ENCODE assay signal across 20 cellular contexts in genomic region chrX:153511784-153512500, GRCh38. TPM values are rescaled to one million over a fixed set of nuclear protein-coding genes. Genes with fewer than 3 reads are reported as not detected.
DNase-seq lines count a peak whose midpoint lies in the region; ATAC-seq, FAIRE-seq and TF ChIP-seq lines count a peak whose summit lies in the region.
"Had no signal": no experiment of that assay in that cellular context is flagged by ENCODE, and none has a peak within 500 bp of the region (broad histone marks: within the 10 kb centered on the region; RNA-seq: fewer than 3 reads in every experiment).

No MANE protein-coding gene starts in this region.

- H4K20me1 ChIP-seq in BLaER1, result peaks cover 6% of the 10 kb centered on the region; the same call in 1 of the 2 replicates
- peaks cover 0 to 8% of the 10 kb centered on the region in 2 experiments for H4K20me1 ChIP-seq in H1 (replicated peaks in 1 of 2; ENCODE audit: control insufficient read depth in 1 of 2, insufficient read depth in 2 of 2, low read length in 2 of 2)

- H3K23ac ChIP-seq in H1 (ENCODE audit: insufficient read length), result no peak overlapping the region

- peak overlapping the region; percentile 19; the same call in 1 of the 2 replicates for H3K18ac ChIP-seq in H1 (ENCODE audit: extremely low read depth, low read length)

- no peak overlapping the region for H2AFZ ChIP-seq in H1 (ENCODE audit: low read length)

- peak; percentile 52 for DNase-seq in DMS79 treated with DMSO at 0.1 percent for 48 hours (lab: John Stamatoyannopoulos, UW)
- peak; percentile 15 to 76 for DNase-seq in NCI-H446 (lab: John Stamatoyannopoulos, UW)
- DNase-seq in H1 (ENCODE audit: low read depth in 1 of 2, low spot score in 2 of 2), result no peak
- DNase-seq in NCI-H2107 (lab: John Stamatoyannopoulos, UW), result no peak
- DNase-seq in activated T-helper 2 cell treated with anti-CD3 and anti-CD28 coated beads, Interferon-gamma antibody, Interleukin-2, Interleukin-4, amounts not matched to agents 10 μg/mL and 5 μg/mL and 100 μg/mL, durations not matched to agents 14 hours and 24 hours and 36 hours (ENCODE audit: low spot score), result no peak
- DNase-seq: AML-193; CD4-positive, alpha-beta memory T cell; Kasumi-1; NCI-H1436 treated with DMSO at 0.1 percent for 48 hours; NCI-H2171; NCI-H774; Right ventricle myocardium superior; SK-N-SH had no signal

- H3K27me3 ChIP-seq in BLaER1, result peaks cover 23% of the 10 kb centered on the region
- peaks cover 0 to 8% (median 5%) of the 10 kb centered on the region in 4 experiments; a peak in 5 of 7 replicates for H3K27me3 ChIP-seq in H1 (replicated peaks in 1 of 4; ENCODE audit: control insufficient read depth in 3 of 4, extremely low read depth in 1 of 4, insufficient read depth in 3 of 4, low read length in 3 of 4)

- no peak for FAIRE-seq in H1 (lab: Jason Lieb, UNC)

- H3K9me3 ChIP-seq in BLaER1 (no peaks in the 10 kb centered on the region), H1 (ENCODE audit: insufficient read depth in 2 of 2, low read depth in 1 of 2, low read length in 1 of 2) (no peaks in the 10 kb centered on the region)
- H3K9me3 ChIP-seq: SK-N-SH had no signal

- 0 out of 2 replicates have a peak overlapping the region, but pooled peaks have one; percentile 48 for H2BK20ac ChIP-seq in H1 (ENCODE audit: low read length)

- no peaks in the 10 kb centered on the region for H3K36me3 Mint-ChIP-seq in activated T-helper 2 cell treated with anti-CD3 and anti-CD28 coated beads, Interferon-gamma antibody, Interleukin-2, Interleukin-4, amounts not matched to agents 10 μg/mL and 5 μg/mL and 100 μg/mL, durations not matched to agents 14 hours and 24 hours and 36 hours (ENCODE audit: low read depth)
- H3K36me3 Mint-ChIP-seq: CD4-positive, alpha-beta memory T cell had no signal

- CTCF ChIA-PET in H1 (lab: Charles Lee; ENCODE audit: partially characterized antibody), result interaction anchor here (0.6 to 8.5 kb wide), 3 partner anchors 28 to 57 kb away, joined by 3 to 84 read pairs (median 4); partner anchors contain the start of gene HAUS7

- H3K23me2 ChIP-seq in H1 (ENCODE audit: low read depth, low read length), result peaks cover 7% of the 10 kb centered on the region; the same call in 1 of the 2 replicates

- 0 out of 2 replicates have a peak overlapping the region, but pooled peaks have one; percentile 81 for H2BK15ac ChIP-seq in H1 (ENCODE audit: low read length)

- WGBS in H1 (ENCODE audit: extremely low coverage in 1 of 2, insufficient coverage in 1 of 2, insufficient read length in 1 of 2, insufficient replicate concordance in 2 of 2, low coverage in 1 of 2, low lambda C conversion rate in 2 of 2, missing lambda C conversion rate in 1 of 2), 2 experiments, result 86% methylated on average over 3 of the region's 17 CpGs; no CpG with 5 or more reads in 1 of the 2 experiments

- no peak for TF ChIP-seq POLR2A in H1 (IDR thresholded peaks at IDR 0.05; ENCODE audit: control extremely low read depth in 1 of 2, low read depth in 2 of 2, low read length in 2 of 2)

- no peak overlapping the region; the same call in 1 of the 2 replicates for H3K9ac ChIP-seq in BLaER1
- H3K9ac ChIP-seq in H1 (replicated peaks in 1 of 4; ENCODE audit: extremely low read depth in 1 of 4, low read depth in 3 of 4, low read length in 3 of 4), result no peak overlapping the region
- H3K9ac ChIP-seq: SK-N-SH had no signal

- no peaks in the 10 kb centered on the region for H3K9me3 Mint-ChIP-seq in activated T-helper 2 cell treated with anti-CD3 and anti-CD28 coated beads, Interferon-gamma antibody, Interleukin-2, Interleukin-4, amounts not matched to agents 10 μg/mL and 5 μg/mL and 100 μg/mL, durations not matched to agents 14 hours and 24 hours and 36 hours
- H3K9me3 Mint-ChIP-seq: CD4-positive, alpha-beta memory T cell had no signal

- no peak for TF ChIP-seq CTCF in H1 (IDR thresholded peaks at IDR 0.05; ENCODE audit: control extremely low read depth in 1 of 3, insufficient read depth in 1 of 3, low read depth in 1 of 3, low read length in 3 of 3)

- H3K79me2 ChIP-seq in H1 (ENCODE audit: control insufficient read depth in 1 of 2, insufficient read depth in 2 of 2, low read length in 2 of 2), result no peaks in the 10 kb centered on the region

- no peaks in the 10 kb centered on the region for H3K36me3 ChIP-seq in BLaER1
- H3K36me3 ChIP-seq in H1 (ENCODE audit: control insufficient read depth in 2 of 4, insufficient read depth in 4 of 4, low read length in 3 of 4), result no peaks in the 10 kb centered on the region

- peak overlapping the region; percentile 88; the same call in 1 of the 2 replicates for H2BK5ac ChIP-seq in H1 (ENCODE audit: low read depth, low read length)

- H3K56ac ChIP-seq in H1 (replicated peaks; ENCODE audit: insufficient read length, low read depth, low read length), result peak overlapping the region; percentile 52

- H4K5ac ChIP-seq in H1 (ENCODE audit: insufficient read length, low read depth, low read length), result no peak overlapping the region

- no peak overlapping the region for H3K4me3 Mint-ChIP-seq in activated T-helper 2 cell treated with anti-CD3 and anti-CD28 coated beads, Interferon-gamma antibody, Interleukin-2, Interleukin-4, amounts not matched to agents 10 μg/mL and 5 μg/mL and 100 μg/mL, durations not matched to agents 14 hours and 24 hours and 36 hours (ENCODE audit: low read depth)
- H3K4me3 Mint-ChIP-seq: CD4-positive, alpha-beta memory T cell had no signal

- H3K14ac ChIP-seq in H1 (ENCODE audit: insufficient read length), result no peak overlapping the region

- no peaks in the 10 kb centered on the region for H3K79me1 ChIP-seq in H1 (ENCODE audit: low read depth, low read length)

- no peak for TF ChIP-seq EP300 in H1 (IDR thresholded peaks at IDR 0.05; ENCODE audit: borderline replicate concordance in 1 of 2, low read depth in 2 of 2, low read length in 2 of 2)

- no peak for TF ChIP-seq RAD21 in H1 (IDR thresholded peaks at IDR 0.05 in 1 of 2, conservative IDR thresholded peaks at IDR 0.05 in 1 of 2; ENCODE audit: low read depth in 2 of 2, low read length in 2 of 2)

- ATAC-seq in GM21381 (IDR thresholded peaks at IDR 0.05; ENCODE audit: unreplicated experiment), result no peak
- ATAC-seq in activated CD4-positive, CD25-positive, alpha-beta regulatory T cell treated with anti-CD3 and anti-CD28 coated beads, Interleukin-2, amount 50 U/mL, for 24 hours, result no peak
- ATAC-seq: Panc1 had no signal

- H3K4ac ChIP-seq in H1 (replicated peaks; ENCODE audit: insufficient read length, low read depth, low read length), result peak overlapping the region; percentile 74

- peaks cover 7% of the 10 kb centered on the region for H3K27me3 Mint-ChIP-seq in activated T-helper 2 cell treated with anti-CD3 and anti-CD28 coated beads, Interferon-gamma antibody, Interleukin-2, Interleukin-4, amounts not matched to agents 10 μg/mL and 5 μg/mL and 100 μg/mL, durations not matched to agents 14 hours and 24 hours and 36 hours (ENCODE audit: low read depth)

- intact Hi-C loops in activated T-helper 2 cell treated with anti-CD3 and anti-CD28 coated beads, Interferon-gamma antibody, Interleukin-2, Interleukin-4, amounts not matched to agents 10 μg/mL and 5 μg/mL and 100 μg/mL, durations not matched to agents 14 hours and 24 hours and 36 hours (cut with micrococcal nuclease), result no loop called here

- H2BK120ac ChIP-seq in H1 (replicated peaks; ENCODE audit: low read depth, low read length), result no peak overlapping the region

- H4K91ac ChIP-seq in H1 (replicated peaks; ENCODE audit: insufficient read length, low read length), result peak overlapping the region; percentile 85

- H3K4me3 ChIP-seq in BLaER1 (no peak overlapping the region), H1 (ENCODE audit: extremely low read depth in 1 of 4, insufficient read depth in 2 of 4, low read depth in 3 of 4, low read length in 4 of 4) (no peak overlapping the region)

- H3K4me1 ChIP-seq in BLaER1, result peaks cover 71% of the 10 kb centered on the region
- peaks cover 0 to 1% (median 0%) of the 10 kb centered on the region in 4 experiments; a peak in 2 of 7 replicates for H3K4me1 ChIP-seq in H1 (replicated peaks in 1 of 4; ENCODE audit: control insufficient read depth in 3 of 4, insufficient read depth in 4 of 4, low read length in 3 of 4)

- no peak overlapping the region for H3K27ac Mint-ChIP-seq in activated T-helper 2 cell treated with anti-CD3 and anti-CD28 coated beads, Interferon-gamma antibody, Interleukin-2, Interleukin-4, amounts not matched to agents 10 μg/mL and 5 μg/mL and 100 μg/mL, durations not matched to agents 14 hours and 24 hours and 36 hours
- H3K27ac Mint-ChIP-seq: CD4-positive, alpha-beta memory T cell had no signal

- H4K8ac ChIP-seq in H1 (ENCODE audit: extremely low read depth, insufficient read depth, low read length), result no peak overlapping the region

- H3K4me1 Mint-ChIP-seq in activated T-helper 2 cell treated with anti-CD3 and anti-CD28 coated beads, Interferon-gamma antibody, Interleukin-2, Interleukin-4, amounts not matched to agents 10 μg/mL and 5 μg/mL and 100 μg/mL, durations not matched to agents 14 hours and 24 hours and 36 hours (ENCODE audit: low read depth), result no peaks in the 10 kb centered on the region

- POLR2A ChIA-PET in H1 (lab: Charles Lee; ENCODE audit: partially characterized antibody), result no interaction called here

- H2BK12ac ChIP-seq in H1 (ENCODE audit: low read depth, low read length), result peak overlapping the region; percentile 68; the same call in 1 of the 2 replicates

- H3K27ac ChIP-seq in BLaER1 (no peak overlapping the region), H1 (ENCODE audit: low read depth, low read length) (no peak overlapping the region; the same call in 1 of the 2 replicates)

- H3K4me2 ChIP-seq in BLaER1 (0 out of 2 replicates have a peak overlapping the region, but pooled peaks have one; percentile 1), H1 (ENCODE audit: insufficient read depth in 1 of 2, low read depth in 2 of 2, low read length in 2 of 2) (no peak overlapping the region)
- H3K4me2 ChIP-seq: SK-N-SH had no signal

- peak overlapping the region; percentile 87; the same call in 1 of the 2 replicates for H2AK5ac ChIP-seq in H1 (ENCODE audit: low read depth, low read length)

RNA-seq across cellular contexts. Expression of gene ATP2B3, which starts 5.5 kb away (rescaled TPM):
- total RNA-seq in H1 (2021; fragmentation: NEBNext Ultra II Directional; extraction: Animal tissue kit (Norgen Biotek cat#: 25700)), result 0.15 and 0.19 TPM in 2 replicates
- 0.14 and 0.24 TPM in 2 replicates for polyA plus RNA-seq in H1 (2011; rRNA removed)
- 0.12 TPM for polyA plus RNA-seq in H1 (2011; cell fraction: cytosol; rRNA removed)
- polyA plus RNA-seq in H1 (2011; cell fraction: nucleus; rRNA removed), result 0.83 TPM
- polyA plus RNA-seq in H1 (2012, experiment 1 of 2), result 0.28 to 0.56 TPM (median 0.32 TPM) in 4 replicates
- polyA plus RNA-seq in H1 (2012, experiment 2 of 2), result 0.14 TPM
- 0.26 TPM for polyA plus RNA-seq in H1 (2013, experiment 1 of 2)
- 0.26 TPM for polyA plus RNA-seq in H1 (2013, experiment 2 of 2)
- 0.24 and 0.25 TPM in 2 replicates for polyA minus RNA-seq in H1 (2011; rRNA and poly(A)+ RNA removed)
- polyA minus RNA-seq in H1 (2011; cell fraction: cytosol; rRNA and poly(A)+ RNA removed), result not detected
- 0.10 TPM for polyA minus RNA-seq in H1 (2011; cell fraction: nucleus; rRNA and poly(A)+ RNA removed)
- total RNA-seq in activated T-helper 2 cell treated with anti-CD3 and anti-CD28 coated beads, Interferon-gamma antibody, Interleukin-2, Interleukin-4, amounts not matched to agents 10 μg/mL and 5 μg/mL and 100 μg/mL, durations not matched to agents 14 hours and 24 hours and 36 hours, result not detected in 2 replicates
- total RNA-seq: CD4-positive, alpha-beta memory T cell; Daoy; H4; Right ventricle myocardium superior had no signal

RNA-seq across cellular contexts. Expression of gene BGN, which starts 17.2 kb away (rescaled TPM):
- total RNA-seq in H1 (2021; fragmentation: NEBNext Ultra II Directional; extraction: Animal tissue kit (Norgen Biotek cat#: 25700)), result 2.1 and 2.4 TPM in 2 replicates
- 1.8 and 2.7 TPM in 2 replicates for polyA plus RNA-seq in H1 (2011; rRNA removed)
- 0.84 TPM for polyA plus RNA-seq in H1 (2011; cell fraction: cytosol; rRNA removed)
- 1.7 TPM for polyA plus RNA-seq in H1 (2011; cell fraction: nucleus; rRNA removed)
- 2.0 to 4.0 TPM (median 2.9 TPM) in 4 replicates for polyA plus RNA-seq in H1 (2012, experiment 1 of 2)
- 3.3 TPM for polyA plus RNA-seq in H1 (2012, experiment 2 of 2)
- 9.6 TPM for polyA plus RNA-seq in H1 (2013, experiment 1 of 2)
- 9.3 TPM for polyA plus RNA-seq in H1 (2013, experiment 2 of 2)
- 0.95 and 1.4 TPM in 2 replicates for polyA minus RNA-seq in H1 (2011; rRNA and poly(A)+ RNA removed)
- 2.4 TPM for polyA minus RNA-seq in H1 (2011; cell fraction: cytosol; rRNA and poly(A)+ RNA removed)
- polyA minus RNA-seq in H1 (2011; cell fraction: nucleus; rRNA and poly(A)+ RNA removed), result 1.6 TPM
- not detected in 2 replicates for total RNA-seq in activated T-helper 2 cell treated with anti-CD3 and anti-CD28 coated beads, Interferon-gamma antibody, Interleukin-2, Interleukin-4, amounts not matched to agents 10 μg/mL and 5 μg/mL and 100 μg/mL, durations not matched to agents 14 hours and 24 hours and 36 hours
- total RNA-seq: CD4-positive, alpha-beta memory T cell; H4; T-helper 1 cell treated with Interleukin-12 subunit alpha and Interleukin-12 subunit beta and Interleukin-4 antibody, amounts not matched to agents 30 ng/mL and 1 ng/mL, for 36 hours had no signal
- polyA plus RNA-seq: CD4-positive, alpha-beta memory T cell had no signal

RNA-seq across cellular contexts. Expression of gene HAUS7, which starts 41.6 kb away (rescaled TPM):
- 53.4 and 54.0 TPM in 2 replicates for total RNA-seq in H1 (2021; fragmentation: NEBNext Ultra II Directional; extraction: Animal tissue kit (Norgen Biotek cat#: 25700))
- 45.4 and 56.9 TPM in 2 replicates for polyA plus RNA-seq in H1 (2011; rRNA removed)
- 55.1 TPM for polyA plus RNA-seq in H1 (2011; cell fraction: cytosol; rRNA removed)
- 89.9 TPM for polyA plus RNA-seq in H1 (2011; cell fraction: nucleus; rRNA removed)
- polyA plus RNA-seq in H1 (2012, experiment 1 of 2), result 22.9 to 64.8 TPM (median 56.1 TPM) in 4 replicates
- 50.9 TPM for polyA plus RNA-seq in H1 (2012, experiment 2 of 2)
- 30.3 TPM for polyA plus RNA-seq in H1 (2013, experiment 1 of 2)
- 32.6 TPM for polyA plus RNA-seq in H1 (2013, experiment 2 of 2)
- polyA minus RNA-seq in H1 (2011; rRNA and poly(A)+ RNA removed), result 30.5 and 30.6 TPM in 2 replicates
- 20.8 TPM for polyA minus RNA-seq in H1 (2011; cell fraction: cytosol; rRNA and poly(A)+ RNA removed)
- 17.5 TPM for polyA minus RNA-seq in H1 (2011; cell fraction: nucleus; rRNA and poly(A)+ RNA removed)
- total RNA-seq in activated T-helper 2 cell treated with anti-CD3 and anti-CD28 coated beads, Interferon-gamma antibody, Interleukin-2, Interleukin-4, amounts not matched to agents 10 μg/mL and 5 μg/mL and 100 μg/mL, durations not matched to agents 14 hours and 24 hours and 36 hours, result 58.2 and 62.0 TPM in 2 replicates

Comparison
In these comparisons a context has a peak if more than half of its experiments do, and no peak if none do; other contexts are left out.
1. DNase-seq: peak in DMS79 treated with DMSO at 0.1 percent for 48 hours (single experiment) and NCI-H446 (2 of 2); none in H1 (0 of 2), NCI-H2107 (single experiment) and activated T-helper 2 cell treated with anti-CD3 and anti-CD28 coated beads, Interferon-gamma antibody, Interleukin-2, Interleukin-4, amounts not matched to agents 10 μg/mL and 5 μg/mL and 100 μg/mL, durations not matched to agents 14 hours and 24 hours and 36 hours (single experiment).